25 cellular contexts compared by ENCODE assay signal in the genomic region with DNA sequence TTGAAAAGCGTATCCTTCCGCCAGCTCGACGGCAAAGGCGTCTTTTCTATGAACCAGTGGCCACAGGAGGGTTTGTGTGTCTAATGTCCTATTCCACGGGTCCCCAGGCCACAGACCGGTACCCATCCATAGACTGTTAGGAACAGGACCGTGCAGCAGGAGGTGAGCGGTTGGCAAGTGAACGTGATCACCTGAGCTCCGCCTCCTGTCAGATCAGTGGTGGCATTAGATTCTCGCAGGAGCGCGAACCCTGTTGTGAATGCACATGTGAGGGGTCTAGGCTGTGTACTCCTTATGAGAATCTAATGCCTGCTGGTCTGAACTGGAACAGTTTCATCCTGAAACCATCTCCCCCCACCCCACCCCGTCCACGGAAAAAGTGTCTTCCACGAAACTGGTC.
DNase-seq lines count a peak whose midpoint lies in the region; TF ChIP-seq lines count a peak whose summit lies in the region.
"Had no signal": no experiment of that assay in that cellular context is flagged by ENCODE, and none has a peak within 500 bp of the region (broad histone marks: within the 10 kb centered on the region; RNA-seq: fewer than 3 reads in every experiment).

No MANE protein-coding gene starts in this region.

- CTCF ChIA-PET in activated CD4-positive, alpha-beta memory T cell treated with anti-CD3 and anti-CD28 coated beads, Interleukin-2, amount 10 ng/mL, durations not matched to agents 7 days and 5 days (lab: Charles Lee), result no interaction called here

- no peaks in the 10 kb centered on the region for H3K4me1 ChIP-seq in right atrium auricular region
- H3K4me1 ChIP-seq: foreskin keratinocyte, HAP-1, psoas muscle had no signal

- H3K9me3 Mint-ChIP-seq in activated CD4-positive, alpha-beta memory T cell treated with anti-CD3 and anti-CD28 coated beads, Interleukin-2, amount 10 ng/mL, durations not matched to agents 7 days and 5 days, result no peaks in the 10 kb centered on the region
- H3K9me3 Mint-ChIP-seq in nephron progenitor cell, result peaks cover 55% of the 10 kb centered on the region
- H3K9me3 Mint-ChIP-seq: activated T-helper 1 cell treated with anti-CD3 and anti-CD28 coated beads, Interleukin-12 subunit alpha, Interleukin-12 subunit beta, Interleukin-2, Interleukin-4 antibody, amounts not matched to agents 30 ng/mL and 10 ng/mL and 1 ng/mL, durations not matched to agents 14 hours and 24 hours and 36 hours; dendritic cell treated with granulocyte-macrophage colony-stimulating factor and Interleukin-4, amounts not matched to agents 40 ng/mL and 50 ng/mL, for 4 days had no signal

- no peak overlapping the region for H3K27ac Mint-ChIP-seq in activated CD4-positive, alpha-beta memory T cell treated with anti-CD3 and anti-CD28 coated beads, Interleukin-2, amount 10 ng/mL, durations not matched to agents 7 days and 5 days
- no peak overlapping the region for H3K27ac Mint-ChIP-seq in nephron progenitor cell
- H3K27ac Mint-ChIP-seq: activated T-helper 1 cell treated with anti-CD3 and anti-CD28 coated beads, Interleukin-12 subunit alpha, Interleukin-12 subunit beta, Interleukin-2, Interleukin-4 antibody, amounts not matched to agents 30 ng/mL and 10 ng/mL and 1 ng/mL, durations not matched to agents 14 hours and 24 hours and 36 hours; dendritic cell treated with granulocyte-macrophage colony-stimulating factor and Interleukin-4, amounts not matched to agents 40 ng/mL and 50 ng/mL, for 4 days had no signal

- H3K4me3 Mint-ChIP-seq in activated CD4-positive, alpha-beta memory T cell treated with anti-CD3 and anti-CD28 coated beads, Interleukin-2, amount 10 ng/mL, durations not matched to agents 7 days and 5 days, result no peak overlapping the region
- H3K4me3 Mint-ChIP-seq in nephron progenitor cell, result no peak overlapping the region
- H3K4me3 Mint-ChIP-seq: activated T-helper 1 cell treated with anti-CD3 and anti-CD28 coated beads, Interleukin-12 subunit alpha, Interleukin-12 subunit beta, Interleukin-2, Interleukin-4 antibody, amounts not matched to agents 30 ng/mL and 10 ng/mL and 1 ng/mL, durations not matched to agents 14 hours and 24 hours and 36 hours; dendritic cell treated with granulocyte-macrophage colony-stimulating factor and Interleukin-4, amounts not matched to agents 40 ng/mL and 50 ng/mL, for 4 days; naive thymus-derived CD4-positive, alpha-beta T cell had no signal

- no peak overlapping the region for H3K4me3 ChIP-seq in right atrium auricular region
- H3K4me3 ChIP-seq: HAP-1, psoas muscle, smooth muscle cell had no signal

- H3K27me3 Mint-ChIP-seq in activated CD4-positive, alpha-beta memory T cell treated with anti-CD3 and anti-CD28 coated beads, Interleukin-2, amount 10 ng/mL, durations not matched to agents 7 days and 5 days, result peaks cover 6% of the 10 kb centered on the region
- peaks cover 17% of the 10 kb centered on the region for H3K27me3 Mint-ChIP-seq in nephron progenitor cell (ENCODE audit: low read depth, poor library complexity)
- H3K27me3 Mint-ChIP-seq: dendritic cell treated with granulocyte-macrophage colony-stimulating factor and Interleukin-4, amounts not matched to agents 40 ng/mL and 50 ng/mL, for 4 days had no signal

- no peaks in the 10 kb centered on the region for H3K27me3 ChIP-seq in right atrium auricular region

- POLR2A ChIA-PET in activated CD4-positive, alpha-beta memory T cell treated with anti-CD3 and anti-CD28 coated beads, Interleukin-2, amount 10 ng/mL, durations not matched to agents 7 days and 5 days (lab: Charles Lee), result no interaction called here

- H3K4me1 Mint-ChIP-seq in activated CD4-positive, alpha-beta memory T cell treated with anti-CD3 and anti-CD28 coated beads, Interleukin-2, amount 10 ng/mL, durations not matched to agents 7 days and 5 days, result no peaks in the 10 kb centered on the region
- H3K4me1 Mint-ChIP-seq in nephron progenitor cell, result peaks cover 33% of the 10 kb centered on the region

- TF ChIP-seq CTCF in right atrium auricular region (IDR thresholded peaks at IDR 0.05) (no peak), nephron progenitor cell (IDR thresholded peaks at IDR 0.05) (no peak)

- H3K9me3 ChIP-seq in right atrium auricular region, result no peaks in the 10 kb centered on the region

- H3K27ac ChIP-seq in right atrium auricular region, result no peak overlapping the region
- H3K27ac ChIP-seq: C4-2B, epithelial cell of prostate, foreskin keratinocyte, KMS-11, psoas muscle had no signal

- no peaks in the 10 kb centered on the region for H3K36me3 Mint-ChIP-seq in activated CD4-positive, alpha-beta memory T cell treated with anti-CD3 and anti-CD28 coated beads, Interleukin-2, amount 10 ng/mL, durations not matched to agents 7 days and 5 days (ENCODE audit: low read depth)
- H3K36me3 Mint-ChIP-seq in nephron progenitor cell (ENCODE audit: low read depth), result peaks cover 3% of the 10 kb centered on the region

- no peaks in the 10 kb centered on the region for H3K36me3 ChIP-seq in right atrium auricular region
- H3K36me3 ChIP-seq: HAP-1 had no signal

- DNase-seq in activated effector memory CD4-positive, alpha-beta T cell treated with anti-CD3 and anti-CD28 coated beads, Interleukin-2, amount 50 U/mL, for 16 hours, result peak; percentile 50
- no peak for DNase-seq in activated effector memory CD4-positive, alpha-beta T cell treated with Interleukin-2 at 50 U/mL for 16 hours
- peak; percentile 8 for DNase-seq in activated CD4-positive, alpha-beta memory T cell treated with anti-CD3 and anti-CD28 coated beads, Interleukin-2, amount 10 ng/mL, durations not matched to agents 7 days and 5 days
- peak; percentile 43 for DNase-seq in right atrium auricular region (ENCODE audit: low spot score)
- DNase-seq in stimulated activated CD8-positive, alpha-beta memory T cell treated with anti-CD3 and anti-CD28 coated beads, Interleukin-4, amount 100 ng/mL, for 48 hours, result peak; percentile 13
- DNase-seq in NCI-H524 (lab: John Stamatoyannopoulos, UW), result no peak
- no peak for DNase-seq in nephron progenitor cell
- no peak for DNase-seq in MV-4-11 (lab: John Stamatoyannopoulos, UW)
- DNase-seq: ACHN, foreskin keratinocyte, mesendoderm, NCI-H187, NCI-H774, psoas muscle, SHP77, substantia nigra, SW 1271 had no signal

Comparison
In these comparisons a context has a peak if more than half of its experiments do, and no peak if none do; other contexts are left out.
1. DNase-seq: peak in activated effector memory CD4-positive, alpha-beta T cell treated with anti-CD3 and anti-CD28 coated beads, Interleukin-2, amount 50 U/mL, for 16 hours (single experiment), activated CD4-positive, alpha-beta memory T cell treated with anti-CD3 and anti-CD28 coated beads, Interleukin-2, amount 10 ng/mL, durations not matched to agents 7 days and 5 days (single experiment), right atrium auricular region (single experiment) and stimulated activated CD8-positive, alpha-beta memory T cell treated with anti-CD3 and anti-CD28 coated beads, Interleukin-4, amount 100 ng/mL, for 48 hours (single experiment); none in activated effector memory CD4-positive, alpha-beta T cell treated with Interleukin-2 at 50 U/mL for 16 hours (single experiment), NCI-H524 (0 of 2), nephron progenitor cell (single experiment) and MV-4-11 (single experiment).